Comparison of ENCODE assay signal across 17 cellular contexts in genomic region chrX:107562482-107562881, GRCh38.
A peak's percentile ranks its signal among the peaks of the same experiment; 100 is the strongest.
DNase-seq lines count a peak whose midpoint lies in the region; ATAC-seq and TF ChIP-seq lines count a peak whose summit lies in the region.
"Had no signal": no experiment of that assay in that cellular context is flagged by ENCODE, and none has a peak within 500 bp of the region (broad histone marks: within the 10 kb centered on the region; RNA-seq: fewer than 3 reads in every experiment).

No MANE protein-coding gene starts in this region.

- H3K36me3 Mint-ChIP-seq in T-cell = no peaks in the 10 kb centered on the region

- 71% methylated on average over 3 of the region's 3 CpGs for WGBS in right cardiac atrium

- CTCF ChIA-PET in AG04450 (lab: Charles Lee) = interaction anchor here (0.7 kb wide), 1 partner anchor 24 kb away, joined by 3 read pairs; no protein-coding TSS in a partner anchor
- CTCF ChIA-PET in T-cell (lab: Charles Lee) = no interaction called here

- H3K27ac ChIP-seq in AG04450 (ENCODE audit: low read depth, low read length) (peak overlapping the region; percentile 87), right cardiac atrium (ENCODE audit: low read length) (no peak overlapping the region)
- H3K27ac ChIP-seq: ascending aorta, psoas muscle had no signal

- no peaks in the 10 kb centered on the region for H3K4me1 Mint-ChIP-seq in T-cell
- H3K4me1 Mint-ChIP-seq: activated CD4-positive, alpha-beta T cell treated with anti-CD3 and anti-CD28 coated beads, Interleukin-2, amount 10 ng/mL, durations not matched to agents 24 days and 14 days; B cell had no signal

- H3K4me3 Mint-ChIP-seq in T-cell = no peak overlapping the region
- H3K4me3 Mint-ChIP-seq: activated CD4-positive, alpha-beta T cell treated with anti-CD3 and anti-CD28 coated beads, Interleukin-2, amount 10 ng/mL, durations not matched to agents 24 days and 14 days; activated T-helper 1 cell treated with anti-CD3 and anti-CD28 coated beads, Interleukin-12 subunit alpha, Interleukin-12 subunit beta, Interleukin-2, Interleukin-4 antibody, amounts not matched to agents 30 ng/mL and 10 ng/mL and 1 ng/mL, durations not matched to agents 14 hours and 24 hours and 36 hours; B cell had no signal

- no peaks in the 10 kb centered on the region for H3K4me1 ChIP-seq in right cardiac atrium (ENCODE audit: control insufficient read depth, insufficient read depth, low read length)
- H3K4me1 ChIP-seq: ascending aorta, psoas muscle had no signal

- H3K27me3 ChIP-seq in AG04450 (ENCODE audit: control insufficient read depth, insufficient read depth, low read length) = no peaks in the 10 kb centered on the region
- no peaks in the 10 kb centered on the region for H3K27me3 ChIP-seq in right cardiac atrium (ENCODE audit: control insufficient read depth, insufficient read depth)
- H3K27me3 ChIP-seq: ascending aorta had no signal

- peaks cover 16 to 33% of the 10 kb centered on the region in 2 donors for H3K27me3 Mint-ChIP-seq in T-cell
- H3K27me3 Mint-ChIP-seq: B cell had no signal

- H3K4me3 ChIP-seq in AG04450 (ENCODE audit: low read depth, low read length) = no peak overlapping the region
- no peak overlapping the region for H3K4me3 ChIP-seq in right cardiac atrium (ENCODE audit: low read length)
- H3K4me3 ChIP-seq: ascending aorta, mucosa of descending colon, psoas muscle had no signal

- DNase-seq in AG04450 (ENCODE audit: low read depth, low spot score) (peak; percentile 69), HT1080 (ENCODE audit: low read depth) (peak; percentile 65), astrocyte of the hippocampus (ENCODE audit: low read depth, low spot score) (peak; percentile 87), islet precursor cell (peak; percentile 96), hippocampal formation (lab: John Stamatoyannopoulos, UW) (no peak), T-cell (no peak), right cardiac atrium (no peak)
- DNase-seq: activated CD4-positive, alpha-beta T cell treated with anti-CD3 and anti-CD28 coated beads, Interleukin-2, amount 10 ng/mL, durations not matched to agents 24 days and 14 days; DMS53; mucosa of descending colon; NCI-H2029 treated with DMSO at 0.1 percent for 48 hours; psoas muscle; T-helper 1 cell had no signal

- no peak for TF ChIP-seq CTCF in AG04450 (IDR thresholded peaks at IDR 0.05; ENCODE audit: low read depth, low read length)

- H3K9me3 ChIP-seq in AG04450 (ENCODE audit: control insufficient read depth, insufficient read depth, low read length) (no peaks in the 10 kb centered on the region), right cardiac atrium (ENCODE audit: control insufficient read depth, low read length) (no peaks in the 10 kb centered on the region)
- H3K9me3 ChIP-seq: ascending aorta, mucosa of descending colon, psoas muscle had no signal

- H3K27ac Mint-ChIP-seq in T-cell = no peak overlapping the region
- H3K27ac Mint-ChIP-seq: activated CD4-positive, alpha-beta T cell treated with anti-CD3 and anti-CD28 coated beads, Interleukin-2, amount 10 ng/mL, durations not matched to agents 24 days and 14 days; activated T-helper 1 cell treated with anti-CD3 and anti-CD28 coated beads, Interleukin-12 subunit alpha, Interleukin-12 subunit beta, Interleukin-2, Interleukin-4 antibody, amounts not matched to agents 30 ng/mL and 10 ng/mL and 1 ng/mL, durations not matched to agents 14 hours and 24 hours and 36 hours; B cell had no signal

- POLR2A ChIA-PET in AG04450 (lab: Yijun Ruan, JAX) (interaction anchor here (0.6 to 1.8 kb wide), 3 partner anchors 9 to 70 kb away, joined by 3 to 13 read pairs (median 4); partner anchors contain the start of gene PRPS1), T-cell (lab: Charles Lee) (no interaction called here)

- intact Hi-C loops in right cardiac atrium (cut with DNase I) = no loop called here

- ATAC-seq in T-cell (replicated peaks in 1 of 4) (no peak), right cardiac atrium (no peak), HG03280 (IDR thresholded peaks at IDR 0.05; ENCODE audit: unreplicated experiment) (no peak)
- ATAC-seq: mucosa of descending colon, psoas muscle had no signal

- no peaks in the 10 kb centered on the region for H3K9me3 Mint-ChIP-seq in T-cell
- H3K9me3 Mint-ChIP-seq: activated CD4-positive, alpha-beta T cell treated with anti-CD3 and anti-CD28 coated beads, Interleukin-2, amount 10 ng/mL, durations not matched to agents 24 days and 14 days; activated T-helper 1 cell treated with anti-CD3 and anti-CD28 coated beads, Interleukin-12 subunit alpha, Interleukin-12 subunit beta, Interleukin-2, Interleukin-4 antibody, amounts not matched to agents 30 ng/mL and 10 ng/mL and 1 ng/mL, durations not matched to agents 14 hours and 24 hours and 36 hours had no signal

Comparison
In these comparisons a context has a peak if more than half of its experiments do, and no peak if none do; other contexts are left out.
1. DNase-seq: peak in AG04450 (single experiment), HT1080 (single experiment), astrocyte of the hippocampus (single experiment) and islet precursor cell (single experiment); none in hippocampal formation (0 of 2), T-cell (0 of 34) and right cardiac atrium (0 of 3).